In the genomic region with DNA sequence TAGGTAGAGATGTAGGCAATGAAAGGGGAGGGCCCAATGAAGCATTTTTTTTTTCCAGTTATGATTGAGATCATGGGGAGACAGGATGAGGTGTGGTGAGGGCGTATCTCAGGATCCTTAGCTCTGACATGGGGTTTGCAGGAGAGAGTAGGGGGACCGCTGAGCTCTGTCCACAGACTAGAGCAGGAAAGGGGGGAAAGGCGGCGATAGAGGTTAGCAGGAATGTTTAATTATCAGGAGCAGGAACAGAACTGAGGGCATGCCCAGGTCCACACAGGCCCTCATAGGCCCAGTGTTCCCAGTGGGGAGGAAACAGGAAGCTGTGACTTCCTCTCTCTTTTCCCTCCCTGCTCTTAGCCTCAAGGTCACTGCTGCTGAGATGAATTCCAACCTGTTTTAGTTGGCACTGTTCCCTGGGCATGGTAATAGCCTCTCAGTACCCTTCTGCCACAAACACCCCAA, we compare ENCODE assay signal across 8 cellular contexts. TPM values are rescaled to one million over a fixed set of nuclear protein-coding genes. Genes with fewer than 3 reads are reported as not detected.
DNase-seq lines count a peak whose midpoint lies in the region; TF ChIP-seq lines count a peak whose summit lies in the region.

No MANE protein-coding gene starts in this region.

- no peaks in the 10 kb centered on the region for H3K27me3 Mint-ChIP-seq in chondrocyte (ENCODE audit: low read depth)
- H3K27me3 Mint-ChIP-seq in mesothelial cell of epicardium (ENCODE audit: low read depth) = no peaks in the 10 kb centered on the region

- no peak overlapping the region for H3K4me3 Mint-ChIP-seq in chondrocyte (ENCODE audit: unreplicated experiment)
- H3K4me3 Mint-ChIP-seq in mesothelial cell of epicardium = no peak overlapping the region

- DNase-seq in DMS 273 (lab: John Stamatoyannopoulos, UW; ENCODE audit: unreplicated experiment) = peak; percentile 82
- no peak for DNase-seq in DMS 273 treated with DMSO at 0.1 percent for 48 hours (lab: John Stamatoyannopoulos, UW)
- peak; percentile 66 for DNase-seq in OCI-M1 (lab: John Stamatoyannopoulos, UW)
- no peak for DNase-seq in chondrocyte (ENCODE audit: low spot score)
- no peak for DNase-seq in mesothelial cell of epicardium (ENCODE audit: low spot score in 2 of 2, unreplicated experiment in 2 of 2)
- DNase-seq in NCI-H82 treated with DMSO at 0.1 percent for 48 hours (lab: John Stamatoyannopoulos, UW; ENCODE audit: unreplicated experiment) = no peak
- DNase-seq in central memory CD4-positive, alpha-beta T cell = no peak
- no peak for DNase-seq in posterior cingulate gyrus

- intact Hi-C loops in posterior cingulate gyrus (cut with DNase I) = no loop called here

- H3K9me3 Mint-ChIP-seq in chondrocyte (ENCODE audit: low read depth) (no peaks in the 10 kb centered on the region), mesothelial cell of epicardium (no peaks in the 10 kb centered on the region)

- no peak for TF ChIP-seq CTCF in chondrocyte (IDR thresholded peaks at IDR 0.05)
- no peak for TF ChIP-seq CTCF in mesothelial cell of epicardium (IDR thresholded peaks at IDR 0.05; ENCODE audit: unreplicated experiment)

- H3K27ac Mint-ChIP-seq in chondrocyte (ENCODE audit: unreplicated experiment) (peak overlapping the region; percentile 95), mesothelial cell of epicardium (peak overlapping the region; percentile 64)

- H3K4me1 Mint-ChIP-seq in chondrocyte (ENCODE audit: low read depth) (peaks cover 50% of the 10 kb centered on the region), mesothelial cell of epicardium (peaks cover 26% of the 10 kb centered on the region)

- H3K36me3 Mint-ChIP-seq in chondrocyte (ENCODE audit: low read depth) (no peaks in the 10 kb centered on the region), mesothelial cell of epicardium (no peaks in the 10 kb centered on the region)

RNA-seq across cellular contexts. Expression of gene RXFP4, which starts 0.9 kb away (rescaled TPM):
- total RNA-seq in chondrocyte = not detected in 3 replicates
- total RNA-seq in mesothelial cell of epicardium = not detected in 3 replicates

RNA-seq across cellular contexts. Expression of gene KHDC4, which starts 6.3 kb away (rescaled TPM):
- total RNA-seq in chondrocyte (32.3 to 43.2 TPM (median 35.2 TPM) in 3 replicates), mesothelial cell of epicardium (70.1 to 74.1 TPM (median 73.2 TPM) in 3 replicates)

RNA-seq across cellular contexts. Expression of gene RIT1, which starts 29.4 kb away (rescaled TPM):
- total RNA-seq in chondrocyte = 39.8 to 52.2 TPM (median 51.4 TPM) in 3 replicates
- total RNA-seq in mesothelial cell of epicardium = 34.3 to 37.0 TPM (median 35.5 TPM) in 3 replicates

RNA-seq across cellular contexts. Expression of gene ARHGEF2, which starts 37.8 kb away (rescaled TPM):
- 50.0 to 214 TPM (median 203 TPM) in 3 replicates for total RNA-seq in chondrocyte
- total RNA-seq in mesothelial cell of epicardium = 103 to 111 TPM (median 110 TPM) in 3 replicates

Comparison
In these comparisons a context has a peak if more than half of its experiments do, and no peak if none do; other contexts are left out.
1. DNase-seq: peak in DMS 273 (single experiment) and OCI-M1 (single experiment); none in DMS 273 treated with DMSO at 0.1 percent for 48 hours (single experiment), chondrocyte (single experiment), mesothelial cell of epicardium (0 of 2), NCI-H82 treated with DMSO at 0.1 percent for 48 hours (single experiment), central memory CD4-positive, alpha-beta T cell (single experiment) and posterior cingulate gyrus (0 of 10).